13 cellular contexts compared by ENCODE assay signal in the genomic region with DNA sequence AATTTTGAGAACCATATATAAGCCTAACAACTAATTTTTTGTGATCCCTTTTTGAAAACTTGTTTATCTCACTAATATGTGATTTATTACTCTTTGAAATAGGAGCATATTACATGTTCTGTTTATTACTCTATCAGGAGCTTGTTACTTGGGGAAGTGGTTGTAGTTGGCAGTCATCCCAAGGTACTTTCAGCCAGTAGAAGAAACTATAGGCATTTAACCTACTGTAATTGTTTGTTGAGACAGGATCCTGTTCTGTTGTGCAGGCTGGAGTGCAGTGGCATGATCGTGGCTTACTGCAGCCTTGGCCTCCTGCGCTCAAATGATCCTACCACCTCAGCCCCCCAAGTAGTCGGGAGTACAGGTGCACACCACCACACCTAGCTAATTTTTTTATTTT.
A peak's percentile ranks its signal among the peaks of the same experiment; 100 is the strongest.
DNase-seq lines count a peak whose midpoint lies in the region; ATAC-seq and TF ChIP-seq lines count a peak whose summit lies in the region.
"Had no signal": no experiment of that assay in that cellular context is flagged by ENCODE, and none has a peak within 500 bp of the region (broad histone marks: within the 10 kb centered on the region; RNA-seq: fewer than 3 reads in every experiment).

No MANE protein-coding gene starts in this region.

- H3F3A ChIP-seq in smooth muscle cell (ENCODE audit: low read depth): no peaks in the 10 kb centered on the region

- peak overlapping the region in 2 of 4 donors; percentile 8 to 36 for H3K27ac ChIP-seq in transverse colon
- H3K27ac ChIP-seq in smooth muscle cell (ENCODE audit: low read depth): no peak overlapping the region
- H3K27ac ChIP-seq: ascending aorta had no signal

- H3K4me2 ChIP-seq in smooth muscle cell: no peak overlapping the region

- H4K20me1 ChIP-seq in smooth muscle cell (ENCODE audit: low read depth): peaks cover 47% of the 10 kb centered on the region

- TF ChIP-seq POLR2A in transverse colon (IDR thresholded peaks at IDR 0.05): no peak

- TF ChIP-seq EP300 in transverse colon (IDR thresholded peaks at IDR 0.05; ENCODE audit: low read depth): no peak

- intact Hi-C loops in left ventricle myocardium superior (cut with micrococcal nuclease) (no loop called here), cardiac septum (cut with DNase I) (no loop called here), transverse colon (cut with DNase I; ENCODE audit: low total_unique reads) (no loop called here)

- no peaks in the 10 kb centered on the region for H3K27me3 ChIP-seq in transverse colon
- no peaks in the 10 kb centered on the region for H3K27me3 ChIP-seq in smooth muscle cell (ENCODE audit: low read depth)
- H3K27me3 ChIP-seq: ascending aorta had no signal

- WGBS in transverse colon (ENCODE audit: low coverage in 1 of 2), 2 donors: 8 to 51% methylated on average over 2 to 3 of the region's 3 CpGs
- WGBS in smooth muscle cell (ENCODE audit: low lambda C conversion rate): 97% methylated on average over 3 of the region's 3 CpGs

- in situ Hi-C loops in transverse colon (cut with MboI; ENCODE audit: low pct_ligation_motif_present in 1 of 4, low pct_unique_long_range_greater_than_20kb in 1 of 4, low sequenced_read_pairs in 3 of 4): no loop called here

- H2AFZ ChIP-seq in smooth muscle cell (ENCODE audit: low read depth): no peak overlapping the region

- no peak for DNase-seq in left ventricle myocardium superior
- no peak for DNase-seq in cardiac septum (ENCODE audit: low spot score)
- peak; percentile 10 for DNase-seq in NCI-H446 treated with DMSO at 0.1 percent for 48 hours (lab: John Stamatoyannopoulos, UW)
- DNase-seq in fibroblast of mammary gland (ENCODE audit: low read depth): peak; percentile 20
- DNase-seq in transverse colon: peak; percentile 23
- no peak for DNase-seq in smooth muscle cell (lab: John Stamatoyannopoulos, UW; ENCODE audit: unreplicated experiment)
- no peak for DNase-seq in NK-92 treated with Interleukin-12 subunit alpha and Interleukin-12 subunit beta, amount 100 ng/mL, for 24 hours (lab: John Stamatoyannopoulos, UW)
- DNase-seq: hypothalamus; NCI-H524; stimulated activated CD4-positive, alpha-beta T cell treated with anti-CD3 and anti-CD28 coated beads, Interleukin-4, amount 100 ng/mL, for 4 hours; stimulated activated naive CD8-positive, alpha-beta T cell treated with anti-CD3 and anti-CD28 coated beads, Interleukin-15, amount 100 ng/mL, for 72 hours had no signal

- no peaks in the 10 kb centered on the region for H3K36me3 ChIP-seq in transverse colon
- no peaks in the 10 kb centered on the region for H3K36me3 ChIP-seq in smooth muscle cell (ENCODE audit: low read depth)
- H3K36me3 ChIP-seq: ascending aorta had no signal

- H3K4me3 ChIP-seq in fibroblast of mammary gland (ENCODE audit: control insufficient read depth, low read depth, low read length) (no peak overlapping the region), transverse colon (no peak overlapping the region), smooth muscle cell (no peak overlapping the region)
- H3K4me3 ChIP-seq: ascending aorta had no signal

- H3K4me1 ChIP-seq in transverse colon: peaks cover 11 to 52% (median 22%) of the 10 kb centered on the region in 4 donors
- peaks cover 17% of the 10 kb centered on the region for H3K4me1 ChIP-seq in smooth muscle cell (ENCODE audit: low read depth)

- H3K9me3 ChIP-seq in transverse colon: no peaks in the 10 kb centered on the region
- no peaks in the 10 kb centered on the region for H3K9me3 ChIP-seq in smooth muscle cell (replicated peaks; ENCODE audit: low read depth)
- H3K9me3 ChIP-seq: ascending aorta had no signal

- peaks cover 15% of the 10 kb centered on the region for H3K79me2 ChIP-seq in smooth muscle cell (ENCODE audit: low read depth)

- TF ChIP-seq CTCF in fibroblast of mammary gland (conservative IDR thresholded peaks at IDR 0.05; ENCODE audit: control insufficient read depth, insufficient read depth, low read depth, low read length): no peak
- TF ChIP-seq CTCF in transverse colon (IDR thresholded peaks at IDR 0.05): no peak
- TF ChIP-seq CTCF in smooth muscle cell (IDR thresholded peaks at IDR 0.05; ENCODE audit: borderline replicate concordance, insufficient read depth, poor library complexity, severe bottlenecking): no peak

- H3K9ac ChIP-seq in smooth muscle cell (ENCODE audit: low read depth): no peak overlapping the region

- ATAC-seq in left ventricle myocardium superior: peak; percentile 33
- no peak for ATAC-seq in HG03469 (IDR thresholded peaks at IDR 0.05; ENCODE audit: unreplicated experiment)
- ATAC-seq: stimulated activated naive CD8-positive, alpha-beta T cell treated with anti-CD3 and anti-CD28 coated beads, Interleukin-15, amount 100 ng/mL, for 72 hours had no signal

Comparison
In these comparisons a context has a peak if more than half of its experiments do, and no peak if none do; other contexts are left out.
1. DNase-seq: peak in NCI-H446 treated with DMSO at 0.1 percent for 48 hours (single experiment), fibroblast of mammary gland (single experiment) and transverse colon (single experiment); none in left ventricle myocardium superior (single experiment), cardiac septum (single experiment), smooth muscle cell (single experiment) and NK-92 treated with Interleukin-12 subunit alpha and Interleukin-12 subunit beta, amount 100 ng/mL, for 24 hours (single experiment).